In genomic region chr9:582775-583174, GRCh38 we compare ENCODE assay signal across 26 cellular contexts.
DNase-seq lines count a peak whose midpoint lies in the region; ATAC-seq, FAIRE-seq and TF ChIP-seq lines count a peak whose summit lies in the region.
"Had no signal": no experiment of that assay in that cellular context is flagged by ENCODE, and none has a peak within 500 bp of the region (broad histone marks: within the 10 kb centered on the region; RNA-seq: fewer than 3 reads in every experiment).

No MANE protein-coding gene starts in this region.

- no peak overlapping the region for H3K4ac ChIP-seq in neuronal stem cell (ENCODE audit: low read length)

- H2AK5ac ChIP-seq in neuronal stem cell (ENCODE audit: low read depth, low read length): no peak overlapping the region

- H3K9ac ChIP-seq in keratinocyte (ENCODE audit: control insufficient read depth, extremely low read depth, insufficient read depth, low read length) (no peak overlapping the region), neuronal stem cell (ENCODE audit: low read depth, low read length, poor library complexity) (no peak overlapping the region)
- H3K9ac ChIP-seq: BLaER1 treated with 17β-estradiol and CSF1 and Interleukin-3, amounts not matched to agents 10 nM and 100 nM had no signal

- H3K36me3 ChIP-seq in left ventricle myocardium inferior (peaks cover 3% of the 10 kb centered on the region), bronchial epithelial cell (ENCODE audit: control insufficient read depth, insufficient read depth, low read length) (no peaks in the 10 kb centered on the region), keratinocyte (ENCODE audit: control insufficient read depth in 2 of 2, extremely low read depth in 1 of 2, insufficient read depth in 2 of 2, low read length in 2 of 2) (peaks cover 0 to 5% of the 10 kb centered on the region in 2 experiments), neuronal stem cell (replicated peaks in 1 of 2; ENCODE audit: control insufficient read depth in 2 of 2, insufficient read depth in 2 of 2, low read length in 2 of 2) (no peaks in the 10 kb centered on the region)
- H3K36me3 ChIP-seq: BE2C; BLaER1 treated with 17β-estradiol and CSF1 and Interleukin-3, amounts not matched to agents 10 nM and 100 nM had no signal

- no peak for DNase-seq in left ventricle myocardium inferior
- no peak for DNase-seq in Right ventricle myocardium inferior (ENCODE audit: missing footprints)
- DNase-seq in bronchial epithelial cell (ENCODE audit: low read depth): peak; percentile 65
- no peak for DNase-seq in keratinocyte (ENCODE audit: low read depth, low spot score)
- DNase-seq in type B pancreatic cell (ENCODE audit: extremely low spot score, unreplicated experiment): no peak
- DNase-seq in neuronal stem cell (ENCODE audit: low spot score): no peak
- no peak for DNase-seq in DMS114 treated with DMSO at 0.1 percent for 48 hours (lab: John Stamatoyannopoulos, UW; ENCODE audit: unreplicated experiment)
- DNase-seq: 8988T; ACHN; AML-193; BE2C; CD4-positive, alpha-beta T cell; CD8-positive, alpha-beta memory T cell; DMS 273 treated with DMSO at 0.1 percent for 48 hours; DMS53; DMS79 treated with DMSO at 0.1 percent for 48 hours; GF-D8; H9 had no signal

- H3K4me3 ChIP-seq in left ventricle myocardium inferior: no peak overlapping the region
- H3K4me3 ChIP-seq in bronchial epithelial cell (ENCODE audit: low read depth, low read length): no peak overlapping the region
- H3K4me3 ChIP-seq in keratinocyte (ENCODE audit: control insufficient read depth in 2 of 3, extremely low read depth in 1 of 3, insufficient read depth in 2 of 3, low read depth in 1 of 3, low read length in 3 of 3): no peak overlapping the region
- no peak overlapping the region for H3K4me3 ChIP-seq in neuronal stem cell (ENCODE audit: low read length in 2 of 2)
- H3K4me3 ChIP-seq: A549; BLaER1 treated with 17β-estradiol and CSF1 and Interleukin-3, amounts not matched to agents 10 nM and 100 nM; GM23338 had no signal

- peaks cover 6% of the 10 kb centered on the region for H3K36me3 Mint-ChIP-seq in type B pancreatic cell
- H3K36me3 Mint-ChIP-seq in stimulated activated memory B cell treated with anti-CD40 and anti-IgM and Interleukin-4, amounts not matched to agents 10 μg/mL and 1 μg/mL and 100 μg/mL, for 72 hours: no peaks in the 10 kb centered on the region
- H3K36me3 Mint-ChIP-seq: CD14-positive monocyte had no signal

- no peak overlapping the region for H4K91ac ChIP-seq in neuronal stem cell (ENCODE audit: low read depth, low read length, poor library complexity)

- H3K9me1 ChIP-seq in keratinocyte (ENCODE audit: control insufficient read depth, extremely low read depth, insufficient read depth, low read length): peaks cover 5% of the 10 kb centered on the region

- TF ChIP-seq CTCF in left ventricle myocardium inferior (IDR thresholded peaks at IDR 0.05; ENCODE audit: borderline replicate concordance): no peak
- no peak for TF ChIP-seq CTCF in bronchial epithelial cell (IDR thresholded peaks at IDR 0.05; ENCODE audit: insufficient read depth, low read length, severe bottlenecking)
- TF ChIP-seq CTCF in keratinocyte (optimal IDR thresholded peaks at IDR 0.05 in 1 of 3, IDR thresholded peaks at IDR 0.05 in 1 of 3, conservative IDR thresholded peaks at IDR 0.05 in 1 of 3; ENCODE audit: extremely low read depth in 1 of 3, insufficient read depth in 2 of 3, low read length in 3 of 3): no peak
- TF ChIP-seq CTCF in type B pancreatic cell (conservative IDR thresholded peaks at IDR 0.05): no peak

- H3K4me2 ChIP-seq in keratinocyte (ENCODE audit: control insufficient read depth, extremely low read depth, insufficient read depth, low read depth, low read length) (peak overlapping the region; percentile 11), neuronal stem cell (ENCODE audit: insufficient read depth, low read length, poor library complexity, severe bottlenecking) (no peak overlapping the region)
- H3K4me2 ChIP-seq: A549; BLaER1 treated with 17β-estradiol and CSF1 and Interleukin-3, amounts not matched to agents 10 nM and 100 nM; GM23338 had no signal

- H2AFZ ChIP-seq in keratinocyte (ENCODE audit: control insufficient read depth, low read length) (no peak overlapping the region), neuronal stem cell (ENCODE audit: low read length) (no peak overlapping the region)
- H2AFZ ChIP-seq: GM23338 had no signal

- dilution Hi-C loops in keratinocyte (cut with MboI; ENCODE audit: extremely low pct_ligation_motif_present, low sequenced_read_pairs): no loop called here

- FAIRE-seq in bronchial epithelial cell (lab: Jason Lieb, UNC): no peak
- FAIRE-seq in keratinocyte (lab: Jason Lieb, UNC): no peak
- FAIRE-seq: A549, D721Med, GM12891 had no signal

- no peaks in the 10 kb centered on the region for H3K4me1 Mint-ChIP-seq in type B pancreatic cell (ENCODE audit: unreplicated experiment)
- no peaks in the 10 kb centered on the region for H3K4me1 Mint-ChIP-seq in stimulated activated memory B cell treated with anti-CD40 and anti-IgM and Interleukin-4, amounts not matched to agents 10 μg/mL and 1 μg/mL and 100 μg/mL, for 72 hours
- H3K4me1 Mint-ChIP-seq: CD14-positive monocyte; CD8-positive, alpha-beta memory T cell; GM23338; H9 had no signal

- no peak overlapping the region for H3K14ac ChIP-seq in neuronal stem cell (ENCODE audit: low read length)

- no peak overlapping the region for H3K23ac ChIP-seq in neuronal stem cell (ENCODE audit: low read depth, low read length, poor library complexity)

- no peak overlapping the region for H3K18ac ChIP-seq in neuronal stem cell (ENCODE audit: low read length)

- no peaks in the 10 kb centered on the region for H4K20me1 ChIP-seq in keratinocyte (ENCODE audit: control insufficient read depth, extremely low read depth, insufficient read depth, low read length)
- H4K20me1 ChIP-seq: BLaER1 treated with 17β-estradiol and CSF1 and Interleukin-3, amounts not matched to agents 10 nM and 100 nM had no signal

- H3K4me1 ChIP-seq in left ventricle myocardium inferior: peaks cover 62% of the 10 kb centered on the region
- H3K4me1 ChIP-seq in keratinocyte (ENCODE audit: control insufficient read depth, extremely low read depth, insufficient read depth, low read length): peaks cover 11% of the 10 kb centered on the region
- H3K4me1 ChIP-seq in neuronal stem cell (ENCODE audit: control insufficient read depth in 2 of 2, insufficient read depth in 1 of 2, low read depth in 1 of 2, low read length in 2 of 2): no peaks in the 10 kb centered on the region
- H3K4me1 ChIP-seq: BE2C; BLaER1 treated with 17β-estradiol and CSF1 and Interleukin-3, amounts not matched to agents 10 nM and 100 nM had no signal

- H3K27ac Mint-ChIP-seq in type B pancreatic cell: peak overlapping the region; percentile 29
- no peak overlapping the region for H3K27ac Mint-ChIP-seq in stimulated activated memory B cell treated with anti-CD40 and anti-IgM and Interleukin-4, amounts not matched to agents 10 μg/mL and 1 μg/mL and 100 μg/mL, for 72 hours
- H3K27ac Mint-ChIP-seq: CD14-positive monocyte; CD4-positive, alpha-beta T cell; GM23338; H9 had no signal

- no peak overlapping the region for H2BK12ac ChIP-seq in neuronal stem cell (ENCODE audit: low read length)

- H3K79me1 ChIP-seq in neuronal stem cell (ENCODE audit: low read depth, low read length): no peaks in the 10 kb centered on the region

- no CpG with 5 or more reads among the region's 3 CpGs for WGBS in neuronal stem cell (ENCODE audit: extremely low coverage in 2 of 2, insufficient read length in 2 of 2, insufficient replicate concordance in 1 of 2), 2 donors

- no peak overlapping the region for H2BK15ac ChIP-seq in neuronal stem cell (ENCODE audit: low read length)

- no peak overlapping the region for H4K8ac ChIP-seq in neuronal stem cell (ENCODE audit: low read depth, low read length)

- peak overlapping the region; percentile 47 for H3K27ac ChIP-seq in left ventricle myocardium inferior (replicated peaks)
- H3K27ac ChIP-seq in keratinocyte (ENCODE audit: control insufficient read depth, insufficient read depth, low read length): no peak overlapping the region
- no peak overlapping the region for H3K27ac ChIP-seq in neuronal stem cell (replicated peaks; ENCODE audit: low read length)
- H3K27ac ChIP-seq: A549; BLaER1 treated with 17β-estradiol and CSF1 and Interleukin-3, amounts not matched to agents 10 nM and 100 nM had no signal

- H3K4me3 Mint-ChIP-seq in type B pancreatic cell: peak overlapping the region; percentile 48
- no peak overlapping the region for H3K4me3 Mint-ChIP-seq in stimulated activated memory B cell treated with anti-CD40 and anti-IgM and Interleukin-4, amounts not matched to agents 10 μg/mL and 1 μg/mL and 100 μg/mL, for 72 hours
- H3K4me3 Mint-ChIP-seq: CD14-positive monocyte; CD4-positive, alpha-beta T cell; CD8-positive, alpha-beta memory T cell; GM23338; H9 had no signal

- H2BK5ac ChIP-seq in neuronal stem cell (ENCODE audit: low read length): no peak overlapping the region

- intact Hi-C loops in left ventricle myocardium inferior (cut with micrococcal nuclease): no loop called here
- intact Hi-C loops in Right ventricle myocardium inferior (cut with DNase I): no loop called here

- no peaks in the 10 kb centered on the region for H3K27me3 Mint-ChIP-seq in type B pancreatic cell
- H3K27me3 Mint-ChIP-seq in stimulated activated memory B cell treated with anti-CD40 and anti-IgM and Interleukin-4, amounts not matched to agents 10 μg/mL and 1 μg/mL and 100 μg/mL, for 72 hours: no peaks in the 10 kb centered on the region
- H3K27me3 Mint-ChIP-seq: CD4-positive, alpha-beta T cell had no signal

- ATAC-seq in Right ventricle myocardium inferior: no peak
- ATAC-seq in stimulated activated memory B cell treated with anti-CD40 and anti-IgM and Interleukin-4, amounts not matched to agents 10 μg/mL and 1 μg/mL and 100 μg/mL, for 72 hours: no peak
- ATAC-seq: HCT116 had no signal

- H2BK120ac ChIP-seq in neuronal stem cell (ENCODE audit: low read depth, low read length): no peak overlapping the region

- H3K9me3 Mint-ChIP-seq in type B pancreatic cell: peaks cover 4% of the 10 kb centered on the region
- H3K9me3 Mint-ChIP-seq in stimulated activated memory B cell treated with anti-CD40 and anti-IgM and Interleukin-4, amounts not matched to agents 10 μg/mL and 1 μg/mL and 100 μg/mL, for 72 hours: no peaks in the 10 kb centered on the region
- H3K9me3 Mint-ChIP-seq: CD4-positive, alpha-beta T cell; CD8-positive, alpha-beta memory T cell had no signal

- no peaks in the 10 kb centered on the region for H3K27me3 ChIP-seq in left ventricle myocardium inferior (ENCODE audit: low read depth)
- H3K27me3 ChIP-seq in bronchial epithelial cell (ENCODE audit: control insufficient read depth, insufficient read depth, low read length): no peaks in the 10 kb centered on the region
- H3K27me3 ChIP-seq in keratinocyte (ENCODE audit: control insufficient read depth, extremely low read depth, insufficient read depth, low read length): no peaks in the 10 kb centered on the region
- H3K27me3 ChIP-seq in neuronal stem cell (ENCODE audit: control insufficient read depth in 3 of 3, insufficient read depth in 3 of 3, low read depth in 1 of 3, low read length in 3 of 3): no peaks in the 10 kb centered on the region
- H3K27me3 ChIP-seq: BE2C; BLaER1 treated with 17β-estradiol and CSF1 and Interleukin-3, amounts not matched to agents 10 nM and 100 nM had no signal

- H3K9me3 ChIP-seq in left ventricle myocardium inferior (replicated peaks) (peaks cover 7% of the 10 kb centered on the region), keratinocyte (ENCODE audit: control insufficient read depth, low read depth, low read length) (no peaks in the 10 kb centered on the region), neuronal stem cell (replicated peaks in 1 of 2; ENCODE audit: control insufficient read depth in 2 of 2, insufficient read depth in 1 of 2, low read depth in 1 of 2, low read length in 2 of 2) (peaks cover 2 to 5% of the 10 kb centered on the region in 2 donors)
- H3K9me3 ChIP-seq: A549, BE2C had no signal

- peaks cover 7% of the 10 kb centered on the region for H3K79me2 ChIP-seq in keratinocyte (ENCODE audit: control insufficient read depth, insufficient read depth, low read length)
